ENCODE assay signal across 1 cellular context in the genomic region with DNA sequence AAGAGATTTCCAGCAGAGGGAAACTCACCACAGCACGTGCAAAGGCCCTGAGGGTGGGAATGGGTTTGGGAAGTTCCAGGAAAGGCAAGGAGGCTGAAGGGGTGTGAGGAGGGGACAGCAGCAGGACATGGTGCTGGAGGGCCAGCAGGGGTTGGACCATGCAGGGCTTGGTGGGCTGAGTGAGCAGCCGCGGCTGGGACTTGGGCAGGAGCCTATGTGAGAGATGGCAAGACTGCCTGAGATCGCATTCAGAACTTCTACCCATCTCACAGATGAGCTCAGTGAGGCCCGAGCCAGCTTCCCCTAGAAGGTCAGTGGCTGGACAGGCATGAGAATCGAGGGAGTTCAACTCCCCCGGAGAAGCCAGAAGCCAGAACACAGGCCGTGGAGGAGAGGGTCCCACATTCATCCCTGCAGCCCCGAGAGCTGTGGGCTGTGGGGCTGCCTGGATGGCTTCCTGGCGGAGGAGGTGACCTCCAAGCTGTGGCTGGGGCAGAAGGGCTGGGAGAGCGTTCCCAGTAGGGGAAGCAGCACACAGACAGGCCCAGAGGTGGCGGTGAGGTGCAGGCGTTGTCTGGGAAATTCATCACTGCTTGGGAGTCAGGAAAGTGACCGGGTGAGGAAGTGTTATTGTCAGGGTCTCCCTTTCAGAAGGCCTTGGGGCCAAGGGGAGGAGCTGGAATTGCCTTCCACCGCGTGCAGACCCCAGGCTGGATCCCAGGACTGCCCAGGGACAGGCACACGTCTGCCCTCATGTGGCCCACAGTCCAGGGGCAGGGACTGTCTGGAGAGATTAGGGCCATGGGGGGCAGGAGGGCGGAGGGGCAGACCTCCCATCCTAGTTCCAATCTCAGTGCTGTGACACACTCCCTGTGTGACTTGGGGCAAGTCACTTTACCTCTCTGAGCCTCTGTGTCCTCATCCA.
TF ChIP-seq lines count a peak whose summit lies in the region.

No MANE protein-coding gene starts in this region.

TF ChIP-seq in HepG2, 621 proteins besides CTCF, POLR2A, EP300 and RAD21 (continued from another document and continues in another):
- TF ChIP-seq ZSCAN29 (CRISPR knock-in tag; conservative IDR thresholded peaks at IDR 0.05) = 0 out of 2 replicates have a peak, but pooled peaks have one; percentile 29
- 0 out of 2 replicates have a peak, but pooled peaks have one; percentile 25 for TF ChIP-seq ZNF782 (CRISPR knock-in tag; IDR thresholded peaks at IDR 0.05; ENCODE audit: borderline replicate concordance)
- no peak for TF ChIP-seq STAT6 (CRISPR knock-in tag; IDR thresholded peaks at IDR 0.05; ENCODE audit: borderline replicate concordance)
- TF ChIP-seq, protein P1, sequence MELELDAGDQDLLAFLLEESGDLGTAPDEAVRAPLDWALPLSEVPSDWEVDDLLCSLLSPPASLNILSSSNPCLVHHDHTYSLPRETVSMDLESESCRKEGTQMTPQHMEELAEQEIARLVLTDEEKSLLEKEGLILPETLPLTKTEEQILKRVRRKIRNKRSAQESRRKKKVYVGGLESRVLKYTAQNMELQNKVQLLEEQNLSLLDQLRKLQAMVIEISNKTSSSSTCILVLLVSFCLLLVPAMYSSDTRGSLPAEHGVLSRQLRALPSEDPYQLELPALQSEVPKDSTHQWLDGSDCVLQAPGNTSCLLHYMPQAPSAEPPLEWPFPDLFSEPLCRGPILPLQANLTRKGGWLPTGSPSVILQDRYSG (CRISPR knock-in tag; IDR thresholded peaks at IDR 0.05) = no peak
- no peak for TF ChIP-seq SMAD9 (CRISPR knock-in tag; IDR thresholded peaks at IDR 0.05)
- TF ChIP-seq, protein P2, sequence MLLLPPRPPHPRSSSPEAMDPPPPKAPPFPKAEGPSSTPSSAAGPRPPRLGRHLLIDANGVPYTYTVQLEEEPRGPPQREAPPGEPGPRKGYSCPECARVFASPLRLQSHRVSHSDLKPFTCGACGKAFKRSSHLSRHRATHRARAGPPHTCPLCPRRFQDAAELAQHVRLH (CRISPR knock-in tag; IDR thresholded peaks at IDR 0.05; ENCODE audit: borderline replicate concordance, low read depth) = no peak; the same call in none of the 2 replicates
- peak; percentile 63; the same call in 1 of the 2 replicates for TF ChIP-seq ZBTB7B (CRISPR knock-in tag; IDR thresholded peaks at IDR 0.05)
- TF ChIP-seq MLLT10 (CRISPR knock-in tag; IDR thresholded peaks at IDR 0.05) = no peak
- TF ChIP-seq, protein P3, sequence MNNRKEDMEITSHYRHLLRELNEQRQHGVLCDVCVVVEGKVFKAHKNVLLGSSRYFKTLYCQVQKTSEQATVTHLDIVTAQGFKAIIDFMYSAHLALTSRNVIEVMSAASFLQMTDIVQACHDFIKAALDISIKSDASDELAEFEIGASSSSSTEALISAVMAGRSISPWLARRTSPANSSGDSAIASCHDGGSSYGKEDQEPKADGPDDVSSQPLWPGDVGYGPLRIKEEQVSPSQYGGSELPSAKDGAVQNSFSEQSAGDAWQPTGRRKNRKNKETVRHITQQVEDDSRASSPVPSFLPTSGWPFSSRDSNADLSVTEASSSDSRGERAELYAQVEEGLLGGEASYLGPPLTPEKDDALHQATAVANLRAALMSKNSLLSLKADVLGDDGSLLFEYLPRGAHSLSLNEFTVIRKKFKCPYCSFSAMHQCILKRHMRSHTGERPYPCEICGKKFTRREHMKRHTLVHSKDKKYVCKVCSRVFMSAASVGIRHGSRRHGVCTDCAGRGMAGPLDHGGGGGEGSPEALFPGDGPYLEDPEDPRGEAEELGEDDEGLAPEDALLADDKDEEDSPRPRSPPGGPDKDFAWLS (CRISPR knock-in tag; IDR thresholded peaks at IDR 0.05; ENCODE audit: borderline replicate concordance) = no peak
- TF ChIP-seq MIER3 (CRISPR knock-in tag; IDR thresholded peaks at IDR 0.05; ENCODE audit: borderline replicate concordance) = no peak; the same call in 1 of the 2 replicates
- no peak for TF ChIP-seq SATB2 (CRISPR knock-in tag; IDR thresholded peaks at IDR 0.05)
- TF ChIP-seq NR1H2 (CRISPR knock-in tag; IDR thresholded peaks at IDR 0.05; ENCODE audit: borderline replicate concordance, low read depth) = no peak
- peak; percentile 34; the same call in 1 of the 2 replicates for TF ChIP-seq HOXA3 (CRISPR knock-in tag; IDR thresholded peaks at IDR 0.05)
- 0 out of 2 replicates have a peak, but pooled peaks have one; percentile 76 for TF ChIP-seq ZNF678 (CRISPR knock-in tag; IDR thresholded peaks at IDR 0.05)
- TF ChIP-seq SRSF4 (IDR thresholded peaks at IDR 0.05; ENCODE audit: low read depth, low read length, poor library complexity, severe bottlenecking) = no peak
- no peak for TF ChIP-seq ZNF263 (CRISPR knock-in tag; IDR thresholded peaks at IDR 0.05)
- TF ChIP-seq, protein P4, sequence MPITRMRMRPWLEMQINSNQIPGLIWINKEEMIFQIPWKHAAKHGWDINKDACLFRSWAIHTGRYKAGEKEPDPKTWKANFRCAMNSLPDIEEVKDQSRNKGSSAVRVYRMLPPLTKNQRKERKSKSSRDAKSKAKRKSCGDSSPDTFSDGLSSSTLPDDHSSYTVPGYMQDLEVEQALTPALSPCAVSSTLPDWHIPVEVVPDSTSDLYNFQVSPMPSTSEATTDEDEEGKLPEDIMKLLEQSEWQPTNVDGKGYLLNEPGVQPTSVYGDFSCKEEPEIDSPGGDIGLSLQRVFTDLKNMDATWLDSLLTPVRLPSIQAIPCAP (CRISPR knock-in tag; IDR thresholded peaks at IDR 0.05; ENCODE audit: low read depth) = no peak
- TF ChIP-seq, protein P5, sequence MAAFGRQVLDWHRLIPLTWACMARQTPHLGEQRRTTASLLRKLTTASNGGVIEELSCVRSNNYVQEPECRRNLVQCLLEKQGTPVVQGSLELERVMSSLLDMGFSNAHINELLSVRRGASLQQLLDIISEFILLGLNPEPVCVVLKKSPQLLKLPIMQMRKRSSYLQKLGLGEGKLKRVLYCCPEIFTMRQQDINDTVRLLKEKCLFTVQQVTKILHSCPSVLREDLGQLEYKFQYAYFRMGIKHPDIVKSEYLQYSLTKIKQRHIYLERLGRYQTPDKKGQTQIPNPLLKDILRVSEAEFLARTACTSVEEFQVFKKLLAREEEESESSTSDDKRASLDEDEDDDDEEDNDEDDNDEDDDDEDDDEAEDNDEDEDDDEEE (CRISPR knock-in tag; IDR thresholded peaks at IDR 0.05) = no peak
- TF ChIP-seq THYN1 (CRISPR knock-in tag; IDR thresholded peaks at IDR 0.05; ENCODE audit: borderline replicate concordance, low read depth) = no peak
- TF ChIP-seq EED (CRISPR knock-in tag; IDR thresholded peaks at IDR 0.05) = no peak
- TF ChIP-seq FOSL2 (CRISPR knock-in tag; IDR thresholded peaks at IDR 0.05) = peak; percentile 28; the same call in 1 of the 2 replicates
- no peak for TF ChIP-seq ZKSCAN5 (CRISPR knock-in tag; IDR thresholded peaks at IDR 0.05)
- TF ChIP-seq, protein P6, sequence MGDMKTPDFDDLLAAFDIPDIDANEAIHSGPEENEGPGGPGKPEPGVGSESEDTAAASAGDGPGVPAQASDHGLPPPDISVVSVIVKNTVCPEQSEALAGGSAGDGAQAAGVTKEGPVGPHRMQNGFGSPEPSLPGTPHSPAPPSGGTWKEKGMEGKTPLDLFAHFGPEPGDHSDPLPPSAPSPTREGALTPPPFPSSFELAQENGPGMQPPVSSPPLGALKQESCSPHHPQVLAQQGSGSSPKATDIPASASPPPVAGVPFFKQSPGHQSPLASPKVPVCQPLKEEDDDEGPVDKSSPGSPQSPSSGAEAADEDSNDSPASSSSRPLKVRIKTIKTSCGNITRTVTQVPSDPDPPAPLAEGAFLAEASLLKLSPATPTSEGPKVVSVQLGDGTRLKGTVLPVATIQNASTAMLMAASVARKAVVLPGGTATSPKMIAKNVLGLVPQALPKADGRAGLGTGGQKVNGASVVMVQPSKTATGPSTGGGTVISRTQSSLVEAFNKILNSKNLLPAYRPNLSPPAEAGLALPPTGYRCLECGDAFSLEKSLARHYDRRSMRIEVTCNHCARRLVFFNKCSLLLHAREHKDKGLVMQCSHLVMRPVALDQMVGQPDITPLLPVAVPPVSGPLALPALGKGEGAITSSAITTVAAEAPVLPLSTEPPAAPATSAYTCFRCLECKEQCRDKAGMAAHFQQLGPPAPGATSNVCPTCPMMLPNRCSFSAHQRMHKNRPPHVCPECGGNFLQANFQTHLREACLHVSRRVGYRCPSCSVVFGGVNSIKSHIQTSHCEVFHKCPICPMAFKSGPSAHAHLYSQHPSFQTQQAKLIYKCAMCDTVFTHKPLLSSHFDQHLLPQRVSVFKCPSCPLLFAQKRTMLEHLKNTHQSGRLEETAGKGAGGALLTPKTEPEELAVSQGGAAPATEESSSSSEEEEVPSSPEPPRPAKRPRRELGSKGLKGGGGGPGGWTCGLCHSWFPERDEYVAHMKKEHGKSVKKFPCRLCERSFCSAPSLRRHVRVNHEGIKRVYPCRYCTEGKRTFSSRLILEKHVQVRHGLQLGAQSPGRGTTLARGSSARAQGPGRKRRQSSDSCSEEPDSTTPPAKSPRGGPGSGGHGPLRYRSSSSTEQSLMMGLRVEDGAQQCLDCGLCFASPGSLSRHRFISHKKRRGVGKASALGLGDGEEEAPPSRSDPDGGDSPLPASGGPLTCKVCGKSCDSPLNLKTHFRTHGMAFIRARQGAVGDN (CRISPR knock-in tag; IDR thresholded peaks at IDR 0.05) = peak; percentile 83
- no peak for TF ChIP-seq ISL2 (CRISPR knock-in tag; IDR thresholded peaks at IDR 0.05)
- no peak for TF ChIP-seq TOE1 (CRISPR knock-in tag; IDR thresholded peaks at IDR 0.05)
- TF ChIP-seq SKI (IDR thresholded peaks at IDR 0.05; ENCODE audit: partially characterized antibody) = peak; percentile 29
- no peak for TF ChIP-seq ZNF737 (CRISPR knock-in tag; IDR thresholded peaks at IDR 0.05; ENCODE audit: borderline replicate concordance)
- TF ChIP-seq ZNF7 (CRISPR knock-in tag; IDR thresholded peaks at IDR 0.05) = no peak
- TF ChIP-seq HDAC2 (CRISPR knock-in tag; IDR thresholded peaks at IDR 0.05) = peak; percentile 50; the same call in 1 of the 2 replicates
- no peak for TF ChIP-seq ZNF121 (CRISPR knock-in tag; IDR thresholded peaks at IDR 0.05)
- 0 out of 2 replicates have a peak, but pooled peaks have one; percentile 17 for TF ChIP-seq KLF13 (CRISPR knock-in tag; IDR thresholded peaks at IDR 0.05)
- TF ChIP-seq SAFB2 (CRISPR knock-in tag; IDR thresholded peaks at IDR 0.05; ENCODE audit: borderline replicate concordance, low read depth) = no peak
- TF ChIP-seq, protein P7, sequence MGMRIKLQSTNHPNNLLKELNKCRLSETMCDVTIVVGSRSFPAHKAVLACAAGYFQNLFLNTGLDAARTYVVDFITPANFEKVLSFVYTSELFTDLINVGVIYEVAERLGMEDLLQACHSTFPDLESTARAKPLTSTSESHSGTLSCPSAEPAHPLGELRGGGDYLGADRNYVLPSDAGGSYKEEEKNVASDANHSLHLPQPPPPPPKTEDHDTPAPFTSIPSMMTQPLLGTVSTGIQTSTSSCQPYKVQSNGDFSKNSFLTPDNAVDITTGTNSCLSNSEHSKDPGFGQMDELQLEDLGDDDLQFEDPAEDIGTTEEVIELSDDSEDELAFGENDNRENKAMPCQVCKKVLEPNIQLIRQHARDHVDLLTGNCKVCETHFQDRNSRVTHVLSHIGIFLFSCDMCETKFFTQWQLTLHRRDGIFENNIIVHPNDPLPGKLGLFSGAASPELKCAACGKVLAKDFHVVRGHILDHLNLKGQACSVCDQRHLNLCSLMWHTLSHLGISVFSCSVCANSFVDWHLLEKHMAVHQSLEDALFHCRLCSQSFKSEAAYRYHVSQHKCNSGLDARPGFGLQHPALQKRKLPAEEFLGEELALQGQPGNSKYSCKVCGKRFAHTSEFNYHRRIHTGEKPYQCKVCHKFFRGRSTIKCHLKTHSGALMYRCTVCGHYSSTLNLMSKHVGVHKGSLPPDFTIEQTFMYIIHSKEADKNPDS (CRISPR knock-in tag; IDR thresholded peaks at IDR 0.05) = no peak
- no peak; the same call in 1 of the 2 replicates for TF ChIP-seq ZNF317 (CRISPR knock-in tag; IDR thresholded peaks at IDR 0.05)
- no peak for TF ChIP-seq JUND (CRISPR knock-in tag; IDR thresholded peaks at IDR 0.05)
- TF ChIP-seq DNMT1 (CRISPR knock-in tag; IDR thresholded peaks at IDR 0.05) = no peak
- TF ChIP-seq PREB (CRISPR knock-in tag; IDR thresholded peaks at IDR 0.05) = no peak
- TF ChIP-seq PPARG (CRISPR knock-in tag; conservative IDR thresholded peaks at IDR 0.05) = no peak
- peak; percentile 54; the same call in 1 of the 2 replicates for TF ChIP-seq GATAD2A (CRISPR knock-in tag; IDR thresholded peaks at IDR 0.05)
